Comparison of ENCODE assay signal across 8 cellular contexts in genomic region chr1:77219166-77219887, GRCh38. TPM values are rescaled to one million over a fixed set of nuclear protein-coding genes. Genes with fewer than 3 reads are reported as not detected.
DNase-seq lines count a peak whose midpoint lies in the region; ATAC-seq and TF ChIP-seq lines count a peak whose summit lies in the region.

Gene PIGK (minus strand): TSS chr1:77219430. CDS start chr1:77219402, 28 bp downstream.

- peak within 1 kb of the TSS; percentile 98 for H3K4me2 ChIP-seq in smooth muscle cell

- peak within 1 kb of the TSS; percentile 69 for H3K9ac ChIP-seq in smooth muscle cell (ENCODE audit: low read depth)

- POLR2A ChIA-PET in AG04449 (lab: Yijun Ruan, JAX): interaction anchor here (0.6 to 1.1 kb wide), 2 partner anchors 331 to 464 kb away, joined by 3 read pairs; partner anchors contain the start of gene ZZZ3
- POLR2A ChIA-PET in WTC11 (lab: Charles Lee): interaction anchor here (1.0 to 1.4 kb wide), 2 partner anchors 9 to 19 kb away, joined by 3 read pairs; no protein-coding TSS in a partner anchor

- WGBS in smooth muscle cell (ENCODE audit: low lambda C conversion rate): under 1% methylated on average over 31 of the region's 31 CpGs

- CTCF ChIA-PET in AG04449 (lab: Yijun Ruan, JAX): interaction anchor here (0.9 kb wide), 1 partner anchor 310 kb away, joined by 3 read pairs; no protein-coding TSS in a partner anchor
- CTCF ChIA-PET in WTC11 (lab: Charles Lee): no interaction called here

- no peaks in the 10 kb centered on the region for H3K27me3 Mint-ChIP-seq in WTC11 (ENCODE audit: low read depth)

- H3K4me1 ChIP-seq in smooth muscle cell (ENCODE audit: low read depth): no peaks in the 10 kb centered on the region

- H4K20me1 ChIP-seq in smooth muscle cell (ENCODE audit: low read depth): no peaks in the 10 kb centered on the region

- peak within 1 kb of the TSS; percentile 40 for H3K27ac ChIP-seq in smooth muscle cell (ENCODE audit: low read depth)

- H3F3A ChIP-seq in smooth muscle cell (ENCODE audit: low read depth): no peaks in the 10 kb centered on the region

- peak; percentile 24 for DNase-seq in AG04449 (ENCODE audit: low read depth, low spot score)
- peak; percentile 73 for DNase-seq in NCI-H2196 treated with DMSO at 0.1 percent for 48 hours (lab: John Stamatoyannopoulos, UW; ENCODE audit: unreplicated experiment)
- peak; percentile 93 for DNase-seq in WTC11 (ENCODE audit: low spot score)
- peak; percentile 90 to 94 for DNase-seq in cardiac fibroblast (ENCODE audit: low read depth in 2 of 2)
- DNase-seq in iPS-NIHi7 (ENCODE audit: extremely low spot score): peak; percentile 89
- DNase-seq in smooth muscle cell (lab: John Stamatoyannopoulos, UW; ENCODE audit: unreplicated experiment): peak; percentile 23

- no peaks in the 10 kb centered on the region for H3K9me3 ChIP-seq in smooth muscle cell (replicated peaks; ENCODE audit: low read depth)

- H3K4me1 Mint-ChIP-seq in WTC11: peaks cover 29% of the 10 kb centered on the region

- H2AFZ ChIP-seq in smooth muscle cell (ENCODE audit: low read depth): peak within 1 kb of the TSS; percentile 98

- peak within 1 kb of the TSS; percentile 97 for H3K4me3 Mint-ChIP-seq in WTC11

- no peaks in the 10 kb centered on the region for H3K36me3 ChIP-seq in smooth muscle cell (ENCODE audit: low read depth)

- H3K4me3 ChIP-seq in AG04449 (ENCODE audit: low read depth, low read length) (peak within 1 kb of the TSS; percentile 90), cardiac fibroblast (replicated peaks in 1 of 2; ENCODE audit: low read depth in 2 of 2, low read length in 2 of 2) (peak within 1 kb of the TSS; percentile 84 to 96), smooth muscle cell (peak within 1 kb of the TSS; percentile 74)

- H3K36me3 Mint-ChIP-seq in WTC11: peaks cover 25% of the 10 kb centered on the region

- H3K27me3 ChIP-seq in smooth muscle cell (ENCODE audit: low read depth): no peaks in the 10 kb centered on the region

- peak within 1 kb of the TSS; percentile 89 for H3K27ac Mint-ChIP-seq in WTC11

- no peak for TF ChIP-seq CTCF in AG04449 (IDR thresholded peaks at IDR 0.05; ENCODE audit: insufficient read depth, low read length, missing control alignments)
- TF ChIP-seq CTCF in WTC11 (IDR thresholded peaks at IDR 0.05): no peak
- TF ChIP-seq CTCF in cardiac fibroblast (IDR thresholded peaks at IDR 0.05; ENCODE audit: low read depth, low read length): no peak
- TF ChIP-seq CTCF in smooth muscle cell (IDR thresholded peaks at IDR 0.05; ENCODE audit: borderline replicate concordance, insufficient read depth, poor library complexity, severe bottlenecking): no peak

- H3K9me3 Mint-ChIP-seq in WTC11: peaks cover 13% of the 10 kb centered on the region

- no peaks in the 10 kb centered on the region for H3K79me2 ChIP-seq in smooth muscle cell (ENCODE audit: low read depth)

- ATAC-seq in GM18870 (IDR thresholded peaks at IDR 0.05; ENCODE audit: unreplicated experiment) (peak; percentile 91), HG03135 (IDR thresholded peaks at IDR 0.05; ENCODE audit: unreplicated experiment) (peak; percentile 91), WTC11 (peak; percentile 94)

TF ChIP-seq in WTC11, 78 proteins besides CTCF, POLR2A, EP300 and RAD21 (continues in another document):
- TF ChIP-seq FOXJ3 (CRISPR knock-in tag; IDR thresholded peaks at IDR 0.05; ENCODE audit: borderline replicate concordance): no peak
- TF ChIP-seq ARID4B (CRISPR knock-in tag; IDR thresholded peaks at IDR 0.05; ENCODE audit: borderline replicate concordance): no peak
- TF ChIP-seq ZNF219 (CRISPR knock-in tag; IDR thresholded peaks at IDR 0.05; ENCODE audit: borderline replicate concordance): no peak
- no peak for TF ChIP-seq NR1H2 (CRISPR knock-in tag; IDR thresholded peaks at IDR 0.05)
- TF ChIP-seq ZNF396 (CRISPR knock-in tag; IDR thresholded peaks at IDR 0.05; ENCODE audit: borderline replicate concordance): no peak
- no peak for TF ChIP-seq NR2C2 (CRISPR knock-in tag; IDR thresholded peaks at IDR 0.05)
- 0 out of 2 replicates have a peak, but pooled peaks have one; percentile 11 for TF ChIP-seq NFE2L1 (CRISPR knock-in tag; IDR thresholded peaks at IDR 0.05)
- TF ChIP-seq CBFB (CRISPR knock-in tag; IDR thresholded peaks at IDR 0.05; ENCODE audit: low read depth): no peak
- TF ChIP-seq ZNF416 (CRISPR knock-in tag; IDR thresholded peaks at IDR 0.05): no peak
- TF ChIP-seq ZNF232 (CRISPR knock-in tag; IDR thresholded peaks at IDR 0.05): peak; percentile 57; the same call in 1 of the 2 replicates
- no peak for TF ChIP-seq E2F5 (CRISPR knock-in tag; IDR thresholded peaks at IDR 0.05)
- no peak for TF ChIP-seq USF1 (CRISPR knock-in tag; IDR thresholded peaks at IDR 0.05)
- TF ChIP-seq TEAD1 (CRISPR knock-in tag; IDR thresholded peaks at IDR 0.05): no peak
- TF ChIP-seq FOXK1 (CRISPR knock-in tag; IDR thresholded peaks at IDR 0.05): peak; percentile 97
- TF ChIP-seq MYBL2 (CRISPR knock-in tag; IDR thresholded peaks at IDR 0.05): peak; percentile 30; the same call in 1 of the 2 replicates
- no peak for TF ChIP-seq PRDM15 (CRISPR knock-in tag; IDR thresholded peaks at IDR 0.05)
- TF ChIP-seq OVOL2 (CRISPR knock-in tag; IDR thresholded peaks at IDR 0.05; ENCODE audit: borderline replicate concordance): no peak

RNA-seq across cellular contexts. Expression of gene PIGK, which starts in this region (rescaled TPM):
- 20.5 to 22.9 TPM (median 21.7 TPM) in 3 replicates for total RNA-seq in WTC11 (2021)
- total RNA-seq in smooth muscle cell: 39.3 and 44.1 TPM in 2 replicates
- polyA plus RNA-seq in smooth muscle cell: 18.0 and 18.9 TPM in 2 replicates

Comparison
In these comparisons a context has a peak if more than half of its experiments do, and no peak if none do; other contexts are left out.
1. Peak in every context shown above with its lines: DNase-seq, ATAC-seq, H3K4me3 ChIP-seq and H3K27ac ChIP-seq.
2. DNase-seq: peak in every context shown above with its lines; median percentile 93 in WTC11; 92 in cardiac fibroblast; 89 in iPS-NIHi7; 73 in NCI-H2196 treated with DMSO at 0.1 percent for 48 hours; 24 in AG04449; 23 in smooth muscle cell.